In genomic region chr11:827861-828167, GRCh38 we compare ENCODE assay signal across 8 cellular contexts. TPM values are rescaled to one million over a fixed set of nuclear protein-coding genes. Genes with fewer than 3 reads are reported as not detected.
A peak's percentile ranks its signal among the peaks of the same experiment; 100 is the strongest.
DNase-seq lines count a peak whose midpoint lies in the region; ATAC-seq and TF ChIP-seq lines count a peak whose summit lies in the region.

Gene CRACR2B (plus strand): TSS chr11:827919. CDS start chr11:828608, 689 bp downstream.

- no peak within 1 kb of the TSS for H3K27ac ChIP-seq in CD4-positive, alpha-beta T cell (ENCODE audit: low read depth, low read length)
- H3K27ac ChIP-seq in IMR-90 (ENCODE audit: insufficient read depth, low read length) (no peak within 1 kb of the TSS), duodenal mucosa (ENCODE audit: low read depth, low read length) (peak within 1 kb of the TSS; percentile 92)

- peaks cover 15% of the 10 kb centered on the region for H3K36me3 Mint-ChIP-seq in CD4-positive, alpha-beta T cell (ENCODE audit: low read depth)
- H3K36me3 Mint-ChIP-seq in naive thymus-derived CD8-positive, alpha-beta T cell, result peaks cover 0 to 23% (median 8%) of the 10 kb centered on the region in 3 donors

- H2BK120ac ChIP-seq in IMR-90 (ENCODE audit: low read depth, low read length), result no peak within 1 kb of the TSS

- peaks cover 6% of the 10 kb centered on the region; the same call in 1 of the 2 replicates for H3K9me1 ChIP-seq in IMR-90 (ENCODE audit: insufficient read depth, low read length)

- in situ Hi-C loops in IMR-90 (cut with MboI; ENCODE audit: low sequenced_read_pairs), result no loop called here

- no peak within 1 kb of the TSS for H2BK15ac ChIP-seq in IMR-90 (ENCODE audit: low read depth, low read length)

- no peak within 1 kb of the TSS for H4K91ac ChIP-seq in IMR-90 (ENCODE audit: insufficient read depth, low read depth, low read length)

- dilution Hi-C loops in IMR-90 (cut with HindIII; ENCODE audit: low sequenced_read_pairs, unreplicated experiment), result no loop called here

- peak within 1 kb of the TSS; percentile 81 for H2AFZ ChIP-seq in IMR-90 (replicated peaks; ENCODE audit: low read length, poor library complexity)

- H3K23ac ChIP-seq in IMR-90 (ENCODE audit: low read depth, low read length), result no peak within 1 kb of the TSS

- TF ChIP-seq POLR2A in IMR-90 (IDR thresholded peaks at IDR 0.05; ENCODE audit: low read depth, low read length), result no peak

- H3K27ac Mint-ChIP-seq in CD4-positive, alpha-beta T cell, result no peak within 1 kb of the TSS
- H3K27ac Mint-ChIP-seq in naive thymus-derived CD8-positive, alpha-beta T cell, result peak within 1 kb of the TSS in 2 of 10 donors; percentile 27 to 74

- no peak for TF ChIP-seq CTCF in CD4-positive, alpha-beta T cell (IDR thresholded peaks at IDR 0.05)
- no peak for TF ChIP-seq CTCF in IMR-90 (conservative IDR thresholded peaks at IDR 0.05; ENCODE audit: low read depth, low read length)

- DNase-seq in CD4-positive, alpha-beta T cell, result no peak
- DNase-seq in IMR-90 (no peak), NCI-H345 treated with DMSO at 0.1 percent for 48 hours (lab: John Stamatoyannopoulos, UW; ENCODE audit: unreplicated experiment) (no peak), DMS114 treated with DMSO at 0.1 percent for 48 hours (lab: John Stamatoyannopoulos, UW; ENCODE audit: unreplicated experiment) (no peak), GM19240 (ENCODE audit: insufficient read length, low spot score) (no peak)
- no peak for DNase-seq in naive thymus-derived CD8-positive, alpha-beta T cell

- H2BK5ac ChIP-seq in IMR-90 (ENCODE audit: low read depth, low read length, poor library complexity, severe bottlenecking), result no peak within 1 kb of the TSS

- H3K9me3 Mint-ChIP-seq in CD4-positive, alpha-beta T cell, result no peaks in the 10 kb centered on the region
- no peaks in the 10 kb centered on the region for H3K9me3 Mint-ChIP-seq in naive thymus-derived CD8-positive, alpha-beta T cell

- no TSS peak for BruUV-seq in IMR-90 (replicated peaks; lab: Mats Ljungman, UMichigan)

- H2AK9ac ChIP-seq in IMR-90 (replicated peaks; ENCODE audit: low read depth, low read length, poor library complexity), result peak within 1 kb of the TSS; percentile 55

- peak within 1 kb of the TSS; percentile 73 for H3K4me3 Mint-ChIP-seq in CD4-positive, alpha-beta T cell
- H3K4me3 Mint-ChIP-seq in naive thymus-derived CD8-positive, alpha-beta T cell, result peak within 1 kb of the TSS; percentile 64 to 86 (median 76)

- 0 out of 4 replicates have a peak within 1 kb of the TSS, but pooled peaks of 1 of the 2 experiments have one; percentile 87 for H4K8ac ChIP-seq in IMR-90 (ENCODE audit: low read depth in 2 of 2, low read length in 2 of 2)

- H3K27me3 Mint-ChIP-seq in CD4-positive, alpha-beta T cell, result peaks cover 45% of the 10 kb centered on the region
- H3K27me3 Mint-ChIP-seq in naive thymus-derived CD8-positive, alpha-beta T cell, result peaks cover 0 to 40% (median 14%) of the 10 kb centered on the region in 5 donors

- H3K14ac ChIP-seq in IMR-90 (replicated peaks; ENCODE audit: low read depth, low read length), result no peak within 1 kb of the TSS

- H3K9me3 ChIP-seq in CD4-positive, alpha-beta T cell (ENCODE audit: control insufficient read depth, low read length), result no peaks in the 10 kb centered on the region
- H3K9me3 ChIP-seq in IMR-90 (ENCODE audit: control insufficient read depth, insufficient read depth, low read length), result no peaks in the 10 kb centered on the region
- H3K9me3 ChIP-seq in duodenal mucosa (ENCODE audit: control insufficient read depth in 1 of 2, low read length in 2 of 2), result no peaks in the 10 kb centered on the region

- H3K4me1 ChIP-seq in IMR-90 (ENCODE audit: control insufficient read depth, insufficient read depth, low read length) (peaks cover 25% of the 10 kb centered on the region), duodenal mucosa (ENCODE audit: control insufficient read depth in 1 of 2, insufficient read depth in 2 of 2, low read length in 2 of 2) (peaks cover 54 to 65% of the 10 kb centered on the region in 2 donors)

- no peak within 1 kb of the TSS for H4K5ac ChIP-seq in IMR-90 (ENCODE audit: low read depth, low read length)

- H2AK5ac ChIP-seq in IMR-90 (ENCODE audit: low read depth, low read length), result peak within 1 kb of the TSS; percentile 51

- H3K4me3 ChIP-seq in IMR-90 (ENCODE audit: insufficient read depth, low read depth, low read length), result no peak within 1 kb of the TSS
- H3K4me3 ChIP-seq in duodenal mucosa (ENCODE audit: low read depth in 1 of 2, low read length in 2 of 2), result peak within 1 kb of the TSS; percentile 65 to 67

- CTCF ChIA-PET in CD4-positive, alpha-beta T cell (lab: Charles Lee), result no interaction called here
- CTCF ChIA-PET in IMR-90 (lab: Yijun Ruan, JAX), result no interaction called here

- H3K56ac ChIP-seq in IMR-90 (ENCODE audit: extremely low read depth, insufficient read depth, low read length), result no peak within 1 kb of the TSS

- ATAC-seq in CD4-positive, alpha-beta T cell (ENCODE audit: poor library complexity), result no peak
- ATAC-seq in IMR-90 (ENCODE audit: low read depth) (no peak), HG02588 (IDR thresholded peaks at IDR 0.05; ENCODE audit: unreplicated experiment) (no peak)
- no peak for ATAC-seq in naive thymus-derived CD8-positive, alpha-beta T cell

- no peak within 1 kb of the TSS for H3K9ac ChIP-seq in IMR-90 (ENCODE audit: low read depth, low read length)
- peak within 1 kb of the TSS; percentile 80 to 83 for H3K9ac ChIP-seq in duodenal mucosa (ENCODE audit: low read depth in 1 of 2, low read length in 2 of 2)

- H4K20me1 ChIP-seq in IMR-90 (ENCODE audit: insufficient read depth, low read length), result peaks cover 24% of the 10 kb centered on the region; the same call in 1 of the 2 replicates

- H3K36me3 ChIP-seq in IMR-90 (ENCODE audit: control insufficient read depth, insufficient read depth, low read length), result peaks cover 21% of the 10 kb centered on the region; the same call in 1 of the 2 replicates
- no peaks in the 10 kb centered on the region for H3K36me3 ChIP-seq in duodenal mucosa (ENCODE audit: control insufficient read depth in 1 of 2, insufficient read depth in 2 of 2, low read length in 2 of 2)

- H3K4ac ChIP-seq in IMR-90 (ENCODE audit: low read depth, low read length), result peak within 1 kb of the TSS; percentile 43; the same call in 1 of the 2 replicates

- H3K79me1 ChIP-seq in IMR-90 (ENCODE audit: low read depth in 1 of 2, low read length in 2 of 2), result peaks cover 0 to 10% of the 10 kb centered on the region in 2 experiments

- 54% methylated on average over 5 of the region's 5 CpGs; no CpG with 5 or more reads in 1 of the 2 experiments for WGBS in IMR-90 (ENCODE audit: extremely low coverage in 2 of 2, insufficient read length in 1 of 2), 2 experiments

- H3K27me3 ChIP-seq in CD4-positive, alpha-beta T cell (ENCODE audit: control insufficient read depth, insufficient read depth, low read length), result peaks cover 45% of the 10 kb centered on the region
- H3K27me3 ChIP-seq in IMR-90 (ENCODE audit: control insufficient read depth, insufficient read depth, low read length) (peaks cover 6% of the 10 kb centered on the region; the same call in 1 of the 2 replicates), duodenal mucosa (ENCODE audit: control insufficient read depth in 1 of 2, insufficient read depth in 2 of 2, low read length in 2 of 2) (no peaks in the 10 kb centered on the region)

- peaks cover 28% of the 10 kb centered on the region for H3K4me1 Mint-ChIP-seq in CD4-positive, alpha-beta T cell (ENCODE audit: low read depth)
- H3K4me1 Mint-ChIP-seq in naive thymus-derived CD8-positive, alpha-beta T cell, result peaks cover 6 to 50% (median 36%) of the 10 kb centered on the region in 4 donors

- TF ChIP-seq RAD21 in IMR-90 (IDR thresholded peaks at IDR 0.05; ENCODE audit: low read length), result no peak

- no peak within 1 kb of the TSS for H2BK20ac ChIP-seq in IMR-90 (ENCODE audit: low read depth, low read length)

- H3K4me2 ChIP-seq in IMR-90 (ENCODE audit: low read depth, low read length), result 0 out of 2 replicates have a peak within 1 kb of the TSS, but pooled peaks have one; percentile 17

- no peak within 1 kb of the TSS for H3K18ac ChIP-seq in IMR-90 (ENCODE audit: low read depth, low read length)

- intact Hi-C loops in CD4-positive, alpha-beta T cell (cut with DNase I, micrococcal nuclease), result no loop called here
- intact Hi-C loops in IMR-90 (cut with micrococcal nuclease), result no loop called here

- POLR2A ChIA-PET in CD4-positive, alpha-beta T cell (lab: Charles Lee), result interaction anchor here (8.3 to 10.0 kb wide), 2 partner anchors 8 to 15 kb away, joined by 71 to 115 read pairs; partner anchors contain the start of genes PNPLA2, POLR2L and TSPAN4
- POLR2A ChIA-PET in IMR-90 (lab: Charles Lee; ENCODE audit: unreplicated experiment), result interaction anchor here (1.1 kb wide), 1 partner anchor 9 kb away, joined by 4 read pairs; the partner anchor contains the start of gene PNPLA2
- POLR2A ChIA-PET in naive thymus-derived CD8-positive, alpha-beta T cell (lab: Charles Lee), result interaction anchor here (6.2 to 12.0 kb wide), 2 partner anchors 7 to 14 kb away, joined by 51 to 127 read pairs; partner anchors contain the start of genes PNPLA2, POLR2L and TSPAN4

TF ChIP-seq in IMR-90, 13 proteins besides CTCF, POLR2A, EP300 and RAD21 (continues in another document):
- TF ChIP-seq FOS (IDR thresholded peaks at IDR 0.05; ENCODE audit: low read depth, low read length) (no peak), BHLHE40 (IDR thresholded peaks at IDR 0.05; ENCODE audit: low read depth, low read length) (no peak), NFE2L2 (IDR thresholded peaks at IDR 0.05; ENCODE audit: low read depth, low read length) (no peak), MAFK (IDR thresholded peaks at IDR 0.05; ENCODE audit: low read depth, low read length) (no peak), RCOR1 (IDR thresholded peaks at IDR 0.05; ENCODE audit: insufficient replicate concordance, low read length) (no peak), MXI1 (IDR thresholded peaks at IDR 0.05; ENCODE audit: borderline replicate concordance, low read depth, low read length) (no peak), RFX5 (IDR thresholded peaks at IDR 0.05; ENCODE audit: low read depth, low read length) (no peak), USF2 (IDR thresholded peaks at IDR 0.05; ENCODE audit: low read depth, low read length) (no peak), SMC3 (IDR thresholded peaks at IDR 0.05; ENCODE audit: low read depth, low read length) (no peak)

RNA-seq across cellular contexts. Expression of gene CRACR2B, which starts in this region (rescaled TPM):
- total RNA-seq in CD4-positive, alpha-beta T cell, result under 1 TPM in 1 of 2 experiments, not detected in 1; 0.33 TPM
- 0.28 and 0.54 TPM in 2 replicates for total RNA-seq in IMR-90 (2012; rRNA removed)
- 2.5 and 3.2 TPM in 2 replicates for polyA plus RNA-seq in IMR-90 (2012; rRNA removed)
- 3.2 and 3.5 TPM in 2 replicates for polyA plus RNA-seq in IMR-90 (2012; cell fraction: cytosol; rRNA removed)
- polyA plus RNA-seq in IMR-90 (2012; cell fraction: nucleus; rRNA removed; ENCODE audit: low replicate concordance), result 8.0 and 18.2 TPM in 2 replicates
- under 1 TPM; 0.60 to 0.85 TPM for total RNA-seq in naive thymus-derived CD8-positive, alpha-beta T cell
- polyA plus RNA-seq in naive thymus-derived CD8-positive, alpha-beta T cell, result under 1 TPM in 1 of 3 donors, not detected in 2; 0.18 TPM
